8 cellular contexts compared by ENCODE assay signal in the genomic region with DNA sequence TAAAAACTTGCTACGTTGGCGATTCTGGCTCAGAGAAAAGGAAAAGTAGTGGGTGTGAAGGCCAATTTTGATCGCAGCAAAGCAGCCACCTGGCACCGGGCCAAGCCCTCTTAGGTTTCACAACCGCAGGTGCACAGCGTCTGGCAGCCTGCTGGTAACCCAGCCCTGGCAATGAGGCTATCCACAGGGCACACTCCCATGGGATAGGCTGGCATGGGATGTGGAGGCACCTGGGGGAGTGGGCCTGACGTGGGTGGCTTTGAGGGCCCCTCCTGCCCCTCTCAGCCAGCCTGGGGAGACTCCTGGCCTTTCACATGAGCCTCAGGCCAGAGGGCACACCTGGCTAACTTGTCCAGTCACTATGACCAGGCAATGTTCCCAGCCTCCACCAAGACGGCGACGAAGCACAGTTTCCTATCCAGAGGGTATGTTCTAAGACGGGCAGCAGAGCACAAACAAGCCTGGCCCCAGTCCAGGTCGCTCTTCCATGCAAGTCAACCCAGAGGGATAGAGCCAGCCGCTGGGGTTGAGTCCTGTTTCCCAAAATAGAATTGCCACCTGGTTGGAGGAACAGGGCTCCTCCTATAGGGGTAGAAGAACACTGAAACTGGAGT. TPM values are rescaled to one million over a fixed set of nuclear protein-coding genes. Genes with fewer than 3 reads are reported as not detected.
A peak's percentile ranks its signal among the peaks of the same experiment; 100 is the strongest.
DNase-seq lines count a peak whose midpoint lies in the region; ATAC-seq and TF ChIP-seq lines count a peak whose summit lies in the region.

No MANE protein-coding gene starts in this region.

- H3K27me3 ChIP-seq in SK-N-SH (ENCODE audit: insufficient read depth) (no peaks in the 10 kb centered on the region), RWPE2 (ENCODE audit: insufficient read depth, poor library complexity, severe bottlenecking) (no peaks in the 10 kb centered on the region), esophagus squamous epithelium (no peaks in the 10 kb centered on the region)

- H3K4me3 ChIP-seq in SK-N-SH (ENCODE audit: low read depth in 2 of 2, low read length in 1 of 2), result no peak overlapping the region
- H3K4me3 ChIP-seq in RWPE2 (ENCODE audit: severe bottlenecking), result no peak overlapping the region
- H3K4me3 ChIP-seq in esophagus squamous epithelium, result no peak overlapping the region

- no peak for TF ChIP-seq CTCF in SK-N-SH (IDR thresholded peaks at IDR 0.05)
- no peak for TF ChIP-seq CTCF in RWPE2 (IDR thresholded peaks at IDR 0.05; ENCODE audit: poor library complexity, severe bottlenecking)
- TF ChIP-seq CTCF in esophagus squamous epithelium (IDR thresholded peaks at IDR 0.05), result no peak

- H2AFZ ChIP-seq in SK-N-SH (ENCODE audit: low read depth), result no peak overlapping the region

- TF ChIP-seq EP300 in SK-N-SH (IDR thresholded peaks at IDR 0.05; ENCODE audit: borderline replicate concordance in 1 of 2, low read depth in 1 of 2, low read length in 1 of 2), result no peak

- H3K36me3 ChIP-seq in SK-N-SH (replicated peaks in 1 of 2; ENCODE audit: control insufficient read depth in 1 of 2, insufficient read depth in 2 of 2, low read length in 1 of 2), result peaks cover 4 to 11% of the 10 kb centered on the region in 2 experiments
- peaks cover 12% of the 10 kb centered on the region for H3K36me3 ChIP-seq in RWPE2 (ENCODE audit: low read depth)
- H3K36me3 ChIP-seq in esophagus squamous epithelium, result no peaks in the 10 kb centered on the region

- H3K27ac ChIP-seq in SK-N-SH (ENCODE audit: low read depth in 2 of 2, low read length in 1 of 2) (no peak overlapping the region), RWPE2 (ENCODE audit: poor library complexity, severe bottlenecking) (no peak overlapping the region), esophagus squamous epithelium (peak overlapping the region in 3 of 4 donors; percentile 27 to 78 (median 63))

- POLR2A ChIA-PET in SK-N-SH (lab: Yijun Ruan, JAX), result no interaction called here

- H3K79me2 ChIP-seq in SK-N-SH (ENCODE audit: insufficient read depth), result no peaks in the 10 kb centered on the region

- no peaks in the 10 kb centered on the region for H3K9me2 ChIP-seq in SK-N-SH

- 79% methylated on average over 8 of the region's 13 CpGs for WGBS in SK-N-SH (ENCODE audit: low lambda C conversion rate)
- 27 to 40% methylated on average over 6 to 10 of the region's 13 CpGs for WGBS in esophagus squamous epithelium, 2 donors

- H3K9ac ChIP-seq in SK-N-SH, result no peak overlapping the region

- H4K20me1 ChIP-seq in SK-N-SH (ENCODE audit: insufficient read depth), result no peaks in the 10 kb centered on the region

- TF ChIP-seq RAD21 in SK-N-SH (IDR thresholded peaks at IDR 0.05; ENCODE audit: low read length), result no peak

- TF ChIP-seq POLR2A in esophagus squamous epithelium (IDR thresholded peaks at IDR 0.05), result no peak

- no peak for ATAC-seq in SK-N-SH treated with all-trans-retinoic acid at 6 μM for 48 hours
- peak; percentile 60 for ATAC-seq in RWPE2 (ENCODE audit: low read depth)

- H3K4me1 ChIP-seq in SK-N-SH (ENCODE audit: control insufficient read depth in 1 of 2, insufficient read depth in 2 of 2, low read depth in 1 of 2, low read length in 1 of 2), result peaks cover 0 to 10% of the 10 kb centered on the region in 2 experiments; a peak in 1 of 4 replicates
- peaks cover 4% of the 10 kb centered on the region for H3K4me1 ChIP-seq in RWPE2 (ENCODE audit: insufficient read depth, poor library complexity, severe bottlenecking)
- H3K4me1 ChIP-seq in esophagus squamous epithelium, result peaks cover 11 to 21% (median 12%) of the 10 kb centered on the region in 3 donors

- CTCF ChIA-PET in SK-N-SH (lab: Yijun Ruan, JAX), result no interaction called here

- H3K9me3 ChIP-seq in SK-N-SH, result no peaks in the 10 kb centered on the region
- H3K9me3 ChIP-seq in RWPE2 (ENCODE audit: severe bottlenecking), result no peaks in the 10 kb centered on the region
- no peaks in the 10 kb centered on the region for H3K9me3 ChIP-seq in esophagus squamous epithelium

- no peak for DNase-seq in SK-N-SH
- DNase-seq in LoVo (ENCODE audit: low spot score), result peak; percentile 69
- DNase-seq in RWPE2 (ENCODE audit: low spot score), result peak; percentile 84
- DNase-seq in esophagus squamous epithelium (lab: John Stamatoyannopoulos, UW), result no peak
- peak; percentile 18 for DNase-seq in stimulated activated CD4-positive, alpha-beta T cell treated with anti-CD3 and anti-CD28 coated beads, Interleukin-1b, Interleukin-23, amount 100 ng/mL, for 48 hours
- DNase-seq in cortex of kidney (lab: John Stamatoyannopoulos, UW), result no peak
- DNase-seq in AML-193 (lab: John Stamatoyannopoulos, UW), result no peak

- no peak overlapping the region for H3K4me2 ChIP-seq in SK-N-SH

- H3F3A ChIP-seq in SK-N-SH (replicated peaks; ENCODE audit: insufficient read depth), result no peaks in the 10 kb centered on the region

- intact Hi-C loops in esophagus squamous epithelium (cut with DNase I), result loop anchor here (10.0 kb wide), 3 partner anchors 66 to 336 kb away; a partner anchor contains a TSS

TF ChIP-seq in SK-N-SH, 30 proteins besides CTCF, POLR2A, EP300 and RAD21:
- TF ChIP-seq, protein P1, sequence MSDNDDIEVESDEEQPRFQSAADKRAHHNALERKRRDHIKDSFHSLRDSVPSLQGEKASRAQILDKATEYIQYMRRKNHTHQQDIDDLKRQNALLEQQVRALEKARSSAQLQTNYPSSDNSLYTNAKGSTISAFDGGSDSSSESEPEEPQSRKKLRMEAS (IDR thresholded peaks at IDR 0.05; ENCODE audit: low read depth), result no peak
- TF ChIP-seq NFIC (IDR thresholded peaks at IDR 0.05; ENCODE audit: borderline replicate concordance), result peak; percentile 38; the same call in 1 of the 2 replicates

TF ChIP-seq in SK-N-SH treated with all-trans-retinoic acid at 6 μM for 48 hours, 23 proteins besides CTCF, POLR2A, EP300 and RAD21 (continues in another document):
- TF ChIP-seq TCF4 (CRISPR knock-in tag; IDR thresholded peaks at IDR 0.05; ENCODE audit: borderline replicate concordance) (no peak), ARNTL (CRISPR knock-in tag; IDR thresholded peaks at IDR 0.05; ENCODE audit: borderline replicate concordance, low read depth) (no peak), TOX (CRISPR knock-in tag; IDR thresholded peaks at IDR 0.05; ENCODE audit: borderline replicate concordance) (no peak), ZNF70 (CRISPR knock-in tag; IDR thresholded peaks at IDR 0.05) (no peak), ZFP30 (CRISPR knock-in tag; IDR thresholded peaks at IDR 0.05) (no peak), ESRRG (CRISPR knock-in tag; IDR thresholded peaks at IDR 0.05) (no peak)
- TF ChIP-seq, protein P2, sequence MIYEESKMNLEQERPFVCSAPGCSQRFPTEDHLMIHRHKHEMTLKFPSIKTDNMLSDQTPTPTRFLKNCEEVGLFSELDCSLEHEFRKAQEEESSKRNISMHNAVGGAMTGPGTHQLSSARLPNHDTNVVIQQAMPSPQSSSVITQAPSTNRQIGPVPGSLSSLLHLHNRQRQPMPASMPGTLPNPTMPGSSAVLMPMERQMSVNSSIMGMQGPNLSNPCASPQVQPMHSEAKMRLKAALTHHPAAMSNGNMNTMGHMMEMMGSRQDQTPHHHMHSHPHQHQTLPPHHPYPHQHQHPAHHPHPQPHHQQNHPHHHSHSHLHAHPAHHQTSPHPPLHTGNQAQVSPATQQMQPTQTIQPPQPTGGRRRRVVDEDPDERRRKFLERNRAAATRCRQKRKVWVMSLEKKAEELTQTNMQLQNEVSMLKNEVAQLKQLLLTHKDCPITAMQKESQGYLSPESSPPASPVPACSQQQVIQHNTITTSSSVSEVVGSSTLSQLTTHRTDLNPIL (CRISPR knock-in tag; IDR thresholded peaks at IDR 0.05; ENCODE audit: low read depth), result no peak
- TF ChIP-seq, protein P3, sequence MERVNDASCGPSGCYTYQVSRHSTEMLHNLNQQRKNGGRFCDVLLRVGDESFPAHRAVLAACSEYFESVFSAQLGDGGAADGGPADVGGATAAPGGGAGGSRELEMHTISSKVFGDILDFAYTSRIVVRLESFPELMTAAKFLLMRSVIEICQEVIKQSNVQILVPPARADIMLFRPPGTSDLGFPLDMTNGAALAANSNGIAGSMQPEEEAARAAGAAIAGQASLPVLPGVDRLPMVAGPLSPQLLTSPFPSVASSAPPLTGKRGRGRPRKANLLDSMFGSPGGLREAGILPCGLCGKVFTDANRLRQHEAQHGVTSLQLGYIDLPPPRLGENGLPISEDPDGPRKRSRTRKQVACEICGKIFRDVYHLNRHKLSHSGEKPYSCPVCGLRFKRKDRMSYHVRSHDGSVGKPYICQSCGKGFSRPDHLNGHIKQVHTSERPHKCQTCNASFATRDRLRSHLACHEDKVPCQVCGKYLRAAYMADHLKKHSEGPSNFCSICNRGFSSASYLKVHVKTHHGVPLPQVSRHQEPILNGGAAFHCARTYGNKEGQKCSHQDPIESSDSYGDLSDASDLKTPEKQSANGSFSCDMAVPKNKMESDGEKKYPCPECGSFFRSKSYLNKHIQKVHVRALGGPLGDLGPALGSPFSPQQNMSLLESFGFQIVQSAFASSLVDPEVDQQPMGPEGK (CRISPR knock-in tag; IDR thresholded peaks at IDR 0.05; ENCODE audit: borderline replicate concordance), result no peak
- TF ChIP-seq, protein P4, sequence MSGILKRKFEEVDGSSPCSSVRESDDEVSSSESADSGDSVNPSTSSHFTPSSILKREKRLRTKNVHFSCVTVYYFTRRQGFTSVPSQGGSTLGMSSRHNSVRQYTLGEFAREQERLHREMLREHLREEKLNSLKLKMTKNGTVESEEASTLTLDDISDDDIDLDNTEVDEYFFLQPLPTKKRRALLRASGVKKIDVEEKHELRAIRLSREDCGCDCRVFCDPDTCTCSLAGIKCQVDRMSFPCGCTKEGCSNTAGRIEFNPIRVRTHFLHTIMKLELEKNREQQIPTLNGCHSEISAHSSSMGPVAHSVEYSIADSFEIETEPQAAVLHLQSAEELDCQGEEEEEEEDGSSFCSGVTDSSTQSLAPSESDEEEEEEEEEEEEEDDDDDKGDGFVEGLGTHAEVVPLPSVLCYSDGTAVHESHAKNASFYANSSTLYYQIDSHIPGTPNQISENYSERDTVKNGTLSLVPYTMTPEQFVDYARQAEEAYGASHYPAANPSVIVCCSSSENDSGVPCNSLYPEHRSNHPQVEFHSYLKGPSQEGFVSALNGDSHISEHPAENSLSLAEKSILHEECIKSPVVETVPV (CRISPR knock-in tag; IDR thresholded peaks at IDR 0.05), result no peak

RNA-seq across cellular contexts. Expression of a gene that starts 19.0 kb away (rescaled TPM):
- polyA plus RNA-seq in SK-N-SH (2012; rRNA removed), result 42.9 and 61.0 TPM in 2 replicates
- 35.4 and 47.5 TPM in 2 replicates for polyA plus RNA-seq in SK-N-SH (2012; cell fraction: cytosol; rRNA removed)
- polyA plus RNA-seq in SK-N-SH (2012; cell fraction: nucleus; rRNA removed), result 15.4 and 21.3 TPM in 2 replicates
- 1 to 10 TPM; 1.1 to 2.1 (median 1.8) TPM for total RNA-seq in esophagus squamous epithelium

RNA-seq across cellular contexts. Expression of a gene that starts 38.6 kb away (rescaled TPM):
- polyA plus RNA-seq in SK-N-SH (2012; rRNA removed), result 378 and 472 TPM in 2 replicates
- 485 and 492 TPM in 2 replicates for polyA plus RNA-seq in SK-N-SH (2012; cell fraction: cytosol; rRNA removed)
- polyA plus RNA-seq in SK-N-SH (2012; cell fraction: nucleus; rRNA removed), result 288 and 386 TPM in 2 replicates
- 100 to 1,000 TPM; 122 to 331 (median 226) TPM for total RNA-seq in esophagus squamous epithelium

RNA-seq across cellular contexts. Expression of a gene that starts 39.0 kb away (rescaled TPM):
- 16.6 and 31.9 TPM in 2 replicates for polyA plus RNA-seq in SK-N-SH (2012; rRNA removed)
- 27.1 and 31.5 TPM in 2 replicates for polyA plus RNA-seq in SK-N-SH (2012; cell fraction: cytosol; rRNA removed)
- polyA plus RNA-seq in SK-N-SH (2012; cell fraction: nucleus; rRNA removed), result 13.9 and 14.7 TPM in 2 replicates
- 10 to 100 TPM; 10.3 to 18.5 (median 15.9) TPM for total RNA-seq in esophagus squamous epithelium

Comparison
In these comparisons a context has a peak if more than half of its experiments do, and no peak if none do; other contexts are left out.
1. DNase-seq: peak in LoVo (single experiment), RWPE2 (single experiment) and stimulated activated CD4-positive, alpha-beta T cell treated with anti-CD3 and anti-CD28 coated beads, Interleukin-1b, Interleukin-23, amount 100 ng/mL, for 48 hours (single experiment); none in SK-N-SH (single experiment), esophagus squamous epithelium (single experiment), cortex of kidney (single experiment) and AML-193 (0 of 2).
2. H3K27ac ChIP-seq: peak in esophagus squamous epithelium (3 of 4); none in SK-N-SH (0 of 2) and RWPE2 (single experiment).